ENCODE assay signal across 11 cellular contexts in genomic region chr2:143468341-143468888, GRCh38.
DNase-seq lines count a peak whose midpoint lies in the region; ATAC-seq, FAIRE-seq and TF ChIP-seq lines count a peak whose summit lies in the region.
"Had no signal": no experiment of that assay in that cellular context is flagged by ENCODE, and none has a peak within 500 bp of the region (broad histone marks: within the 10 kb centered on the region; RNA-seq: fewer than 3 reads in every experiment).

No MANE protein-coding gene starts in this region.

- H3K4me1 ChIP-seq in lower lobe of right lung: no peaks in the 10 kb centered on the region

- TF ChIP-seq POLR2A in GM12891 (IDR thresholded peaks at IDR 0.05; ENCODE audit: low read depth, low read length): no peak

- H3K9me3 ChIP-seq in lower lobe of right lung: no peaks in the 10 kb centered on the region

- DNase-seq in GM12891 (ENCODE audit: insufficient read length, low spot score) (no peak), lower lobe of right lung (no peak), DMS79 treated with DMSO at 0.1 percent for 48 hours (lab: John Stamatoyannopoulos, UW) (no peak), NCI-H69 (lab: John Stamatoyannopoulos, UW) (no peak)
- DNase-seq: anterior cingulate cortex had no signal

- no peaks in the 10 kb centered on the region for H3K36me3 ChIP-seq in lower lobe of right lung

- no peak overlapping the region for H3K27ac ChIP-seq in lower lobe of right lung
- H3K27ac ChIP-seq: C4-2B had no signal

- peak; percentile 71 for FAIRE-seq in GM12891 (lab: Jason Lieb, UNC)
- FAIRE-seq: keratinocyte had no signal

- ATAC-seq in GM19035 (IDR thresholded peaks at IDR 0.05; ENCODE audit: unreplicated experiment): peak; percentile 86
- ATAC-seq in HG02642 (IDR thresholded peaks at IDR 0.05; ENCODE audit: poor library complexity, unreplicated experiment): peak; percentile 83
- peak; percentile 72 for ATAC-seq in HG03460 (IDR thresholded peaks at IDR 0.05; ENCODE audit: unreplicated experiment)
- no peak for ATAC-seq in lower lobe of right lung
- no peak for ATAC-seq in SK-N-SH treated with all-trans-retinoic acid at 6 μM for 48 hours

- H3K4me3 ChIP-seq in lower lobe of right lung: no peak overlapping the region

- no peak for TF ChIP-seq CTCF in lower lobe of right lung (IDR thresholded peaks at IDR 0.05)

- H3K27me3 ChIP-seq in lower lobe of right lung (ENCODE audit: low read depth): no peaks in the 10 kb centered on the region

- intact Hi-C loops in lower lobe of right lung (cut with DNase I): no loop called here

TF ChIP-seq in GM12891, 5 proteins besides CTCF, POLR2A, EP300 and RAD21:
- 0 out of 2 replicates have a peak, but pooled peaks have one; percentile 19 for TF ChIP-seq POU2F2 (IDR thresholded peaks at IDR 0.05; ENCODE audit: low read depth, low read length)
- TF ChIP-seq POLR2AphosphoS5 (IDR thresholded peaks at IDR 0.05; ENCODE audit: low read depth, low read length): no peak
TF ChIP-seq in GM12891: peak in this region for 1.

TF ChIP-seq in SK-N-SH treated with all-trans-retinoic acid at 6 μM for 48 hours, 23 proteins besides CTCF, POLR2A, EP300 and RAD21:
- no peak for TF ChIP-seq ZNF70 (CRISPR knock-in tag; IDR thresholded peaks at IDR 0.05)
- no peak for TF ChIP-seq BACH2 (CRISPR knock-in tag; IDR thresholded peaks at IDR 0.05; ENCODE audit: borderline replicate concordance)
- no peak for TF ChIP-seq ZNF565 (CRISPR knock-in tag; conservative IDR thresholded peaks at IDR 0.05; ENCODE audit: low read depth)
- no peak for TF ChIP-seq ESRRG (CRISPR knock-in tag; IDR thresholded peaks at IDR 0.05)
- no peak for TF ChIP-seq CSRNP3 (CRISPR knock-in tag; IDR thresholded peaks at IDR 0.05)
- no peak for TF ChIP-seq CSDC2 (CRISPR knock-in tag; IDR thresholded peaks at IDR 0.05)
- no peak for TF ChIP-seq TCF4 (CRISPR knock-in tag; IDR thresholded peaks at IDR 0.05; ENCODE audit: borderline replicate concordance)
- TF ChIP-seq PATZ1 (CRISPR knock-in tag; IDR thresholded peaks at IDR 0.05; ENCODE audit: borderline replicate concordance): no peak
- no peak for TF ChIP-seq ISL1 (CRISPR knock-in tag; IDR thresholded peaks at IDR 0.05)
- TF ChIP-seq OSR1 (CRISPR knock-in tag; IDR thresholded peaks at IDR 0.05): no peak

Comparison
In these comparisons a context has a peak if more than half of its experiments do, and no peak if none do; other contexts are left out.
1. ATAC-seq: peak in GM19035 (single experiment), HG02642 (single experiment) and HG03460 (single experiment); none in lower lobe of right lung (0 of 2) and SK-N-SH treated with all-trans-retinoic acid at 6 μM for 48 hours (single experiment).